10 cellular contexts compared by ENCODE assay signal in genomic region chr3:129723558-129724324, GRCh38.
DNase-seq lines count a peak whose midpoint lies in the region; ATAC-seq and TF ChIP-seq lines count a peak whose summit lies in the region.
"Had no signal": no experiment of that assay in that cellular context is flagged by ENCODE, and none has a peak within 500 bp of the region (broad histone marks: within the 10 kb centered on the region; RNA-seq: fewer than 3 reads in every experiment).

No MANE protein-coding gene starts in this region.

- no peak overlapping the region for H3K14ac ChIP-seq in trophoblast cell (ENCODE audit: low read length)

- peak overlapping the region; percentile 35 for H3K4ac ChIP-seq in trophoblast cell (ENCODE audit: low read depth, low read length)

- peak overlapping the region; percentile 85 for H3K4me3 ChIP-seq in adipocyte (ENCODE audit: low read length)
- H3K4me3 ChIP-seq in trophoblast cell (ENCODE audit: low read depth, low read length) = no peak overlapping the region

- intact Hi-C loops in Right ventricle myocardium superior (cut with DNase I) = no loop called here

- H2AFZ ChIP-seq in trophoblast cell (ENCODE audit: insufficient read depth, low read length, poor library complexity) = no peak overlapping the region

- DNase-seq in AG20443 (ENCODE audit: low spot score) = peak; percentile 83
- peak; percentile 96 for DNase-seq in adipocyte (ENCODE audit: low read depth)
- DNase-seq in Right ventricle myocardium superior = no peak
- DNase-seq in trophoblast cell = peak in 1 of 2 donors; percentile 47
- DNase-seq in GM10266 (ENCODE audit: extremely low spot score) = no peak
- no peak for DNase-seq in SKM-1 (lab: John Stamatoyannopoulos, UW; ENCODE audit: unreplicated experiment)
- DNase-seq: NCI-H2081; stimulated activated naive CD4-positive, alpha-beta T cell had no signal

- no peak overlapping the region for H3K27ac ChIP-seq in trophoblast cell (ENCODE audit: low read depth, low read length)

- H4K12ac ChIP-seq in trophoblast cell (ENCODE audit: low read depth, low read length) = no peak overlapping the region

- H4K91ac ChIP-seq in trophoblast cell (ENCODE audit: low read depth, low read length) = no peak overlapping the region

- no peaks in the 10 kb centered on the region for H3K9me3 ChIP-seq in adipocyte (ENCODE audit: control insufficient read depth, low read length)
- H3K9me3 ChIP-seq in trophoblast cell (ENCODE audit: insufficient read depth, low read depth, low read length) = no peaks in the 10 kb centered on the region

- TF ChIP-seq CTCF in GM10266 (IDR thresholded peaks at IDR 0.05; ENCODE audit: control insufficient read depth, insufficient read depth, low read depth, missing control alignments) = no peak

- H3K9ac ChIP-seq in adipocyte (ENCODE audit: low read length) (peak overlapping the region; percentile 90), trophoblast cell (ENCODE audit: low read length) (no peak overlapping the region)

- no CpG with 5 or more reads among the region's 6 CpGs for WGBS in trophoblast cell (ENCODE audit: extremely low coverage, insufficient coverage, insufficient read length)

- H2BK120ac ChIP-seq in trophoblast cell (ENCODE audit: insufficient read depth, low read length, poor library complexity) = no peak overlapping the region

- ATAC-seq in Right ventricle myocardium superior (ENCODE audit: poor library complexity) (peak; percentile 96), GM18858 (IDR thresholded peaks at IDR 0.05; ENCODE audit: unreplicated experiment) (no peak), HG03469 (IDR thresholded peaks at IDR 0.05; ENCODE audit: unreplicated experiment) (no peak)

- H3K18ac ChIP-seq in trophoblast cell (ENCODE audit: low read length) = no peak overlapping the region

- no peak overlapping the region for H3K23ac ChIP-seq in trophoblast cell (ENCODE audit: low read length)

- no peaks in the 10 kb centered on the region for H3K79me1 ChIP-seq in trophoblast cell (ENCODE audit: low read length)

- no peak overlapping the region for H2BK5ac ChIP-seq in trophoblast cell (ENCODE audit: low read depth, low read length, poor library complexity)

- no peaks in the 10 kb centered on the region for H3K79me2 ChIP-seq in trophoblast cell (ENCODE audit: control insufficient read depth, insufficient read depth, low read length, poor library complexity)

- H4K8ac ChIP-seq in trophoblast cell (ENCODE audit: low read depth, low read length) = no peak overlapping the region

- no peak overlapping the region for H2AK5ac ChIP-seq in trophoblast cell (ENCODE audit: low read length)

- H3K4me2 ChIP-seq in trophoblast cell (ENCODE audit: low read length) = peak overlapping the region; percentile 19

- H3K27me3 ChIP-seq in adipocyte (replicated peaks; ENCODE audit: control insufficient read depth, insufficient read depth, low read length) (no peaks in the 10 kb centered on the region), trophoblast cell (ENCODE audit: insufficient read depth, low read length) (no peaks in the 10 kb centered on the region)

- peaks cover 39% of the 10 kb centered on the region for H3K4me1 ChIP-seq in adipocyte (ENCODE audit: control insufficient read depth, insufficient read depth, low read length)
- H3K4me1 ChIP-seq in trophoblast cell (ENCODE audit: control insufficient read depth in 1 of 2, insufficient read depth in 2 of 2, low read length in 2 of 2) = peaks cover 2 to 4% of the 10 kb centered on the region in 2 experiments

- H3K36me3 ChIP-seq in adipocyte (ENCODE audit: control insufficient read depth, insufficient read depth, low read length, severe bottlenecking) = no peaks in the 10 kb centered on the region
- H3K36me3 ChIP-seq in trophoblast cell (ENCODE audit: control insufficient read depth in 1 of 2, insufficient read depth in 2 of 2, low read length in 2 of 2) = no peaks in the 10 kb centered on the region

- no peak overlapping the region for H2BK12ac ChIP-seq in trophoblast cell (ENCODE audit: low read length)

Comparison
In these comparisons a context has a peak if more than half of its experiments do, and no peak if none do; other contexts are left out.
1. DNase-seq: peak in AG20443 (single experiment) and adipocyte (single experiment); none in Right ventricle myocardium superior (single experiment), GM10266 (single experiment) and SKM-1 (single experiment).